ENCODE assay signal across 8 cellular contexts in the genomic region with DNA sequence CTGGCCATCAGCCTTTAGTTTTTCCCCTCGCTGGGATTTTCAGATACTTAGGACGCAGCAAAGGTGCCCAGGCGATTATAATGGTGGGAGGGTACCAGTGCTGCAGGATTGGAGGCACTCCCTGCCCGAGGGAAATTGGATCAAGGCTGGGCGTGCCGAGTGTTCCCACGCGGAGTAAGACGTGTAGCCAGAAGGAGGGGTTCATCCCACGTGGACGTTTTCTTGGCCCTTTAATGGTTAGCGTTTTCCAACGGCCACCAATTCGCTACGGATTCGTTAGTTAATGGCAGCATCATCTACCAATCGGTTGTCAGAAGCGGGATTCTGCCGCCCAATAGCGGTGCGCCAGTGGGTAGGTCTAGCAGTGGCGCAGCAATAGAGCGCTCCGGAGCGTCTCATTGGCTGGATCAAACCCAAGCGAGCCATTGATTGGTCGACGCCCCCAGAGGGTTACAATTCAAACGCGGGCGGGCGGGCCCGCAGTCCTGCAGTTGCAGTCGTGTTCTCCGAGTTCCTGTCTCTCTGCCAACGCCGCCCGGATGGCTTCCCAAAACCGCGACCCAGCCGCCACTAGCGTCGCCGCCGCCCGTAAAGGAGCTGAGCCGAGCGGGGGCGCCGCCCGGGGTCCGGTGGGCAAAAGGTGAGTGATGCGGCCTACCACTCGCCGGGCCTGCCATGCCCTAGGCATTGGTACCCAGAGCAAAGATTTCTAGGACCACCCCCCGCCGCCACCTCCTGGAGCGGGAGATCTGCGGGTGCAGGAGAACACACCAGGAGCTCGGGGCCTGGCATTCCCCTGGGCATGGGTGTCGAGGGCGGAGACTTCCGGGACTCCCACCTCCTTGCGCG. TPM values are rescaled to one million over a fixed set of nuclear protein-coding genes. Genes with fewer than 3 reads are reported as not detected.
A peak's percentile ranks its signal among the peaks of the same experiment; 100 is the strongest.
DNase-seq lines count a peak whose midpoint lies in the region; ATAC-seq and TF ChIP-seq lines count a peak whose summit lies in the region.

UBE2C (plus strand) TSS at position 488 of the 849 bp plus-strand sequence; CDS start at position 540, 52 bp downstream.

- 2 to 20% methylated on average over 1 to 63 of the region's 65 CpGs for WGBS in transverse colon (ENCODE audit: low coverage in 1 of 2), 2 donors

- no peaks in the 10 kb centered on the region for H3K79me2 ChIP-seq in parathyroid adenoma

- H3K4me1 ChIP-seq in cardiac muscle cell (ENCODE audit: low read depth) (no peaks in the 10 kb centered on the region), parathyroid adenoma (no peaks in the 10 kb centered on the region), transverse colon (peaks cover 6 to 22% (median 15%) of the 10 kb centered on the region in 4 donors)

- peaks cover 22% of the 10 kb centered on the region for H3K36me3 ChIP-seq in cardiac muscle cell
- H3K36me3 ChIP-seq in parathyroid adenoma (ENCODE audit: control insufficient read depth, insufficient read depth, low read length) = no peaks in the 10 kb centered on the region
- peaks cover 0 to 34% (median 12%) of the 10 kb centered on the region in 4 donors for H3K36me3 ChIP-seq in transverse colon

- peak within 1 kb of the TSS; percentile 94 for H3K4me2 ChIP-seq in parathyroid adenoma (ENCODE audit: low read length)

- DNase-seq in GM12864 (ENCODE audit: low read depth) = peak; percentile 98
- peak; percentile 99 to 100 (median 99) for DNase-seq in NCI-H1417 (lab: John Stamatoyannopoulos, UW)
- DNase-seq in SW480 (ENCODE audit: low spot score) = peak; percentile 100
- peak; percentile 89 for DNase-seq in activated naive CD8-positive, alpha-beta T cell treated with anti-CD3 and anti-CD28 coated beads, Interleukin-2, amount 50 U/mL, for 16 hours (ENCODE audit: low read depth, low spot score)
- DNase-seq in cardiac muscle cell (ENCODE audit: low read depth in 1 of 2, low spot score in 1 of 2) = peak; percentile 99 to 100
- peak; percentile 97 for DNase-seq in transverse colon

- H3K9ac ChIP-seq in parathyroid adenoma = no peak within 1 kb of the TSS

- intact Hi-C loops in transverse colon (cut with DNase I; ENCODE audit: low total_unique reads) = no loop called here

- no peaks in the 10 kb centered on the region for H3K27me3 ChIP-seq in cardiac muscle cell
- H3K27me3 ChIP-seq in parathyroid adenoma (ENCODE audit: control insufficient read depth, insufficient read depth, low read length) = no peaks in the 10 kb centered on the region
- no peaks in the 10 kb centered on the region for H3K27me3 ChIP-seq in transverse colon

- in situ Hi-C loops in transverse colon (cut with MboI; ENCODE audit: low pct_ligation_motif_present in 1 of 4, low pct_unique_long_range_greater_than_20kb in 1 of 4, low sequenced_read_pairs in 3 of 4) = loop anchor here in 1 of 4 donors (25.0 kb wide), 1 partner anchor 150 kb away; the partner anchor contains the start of gene ZNF335

- peak; percentile 99 for ATAC-seq in HG02759 (IDR thresholded peaks at IDR 0.05; ENCODE audit: unreplicated experiment)

- H3K9me3 ChIP-seq in cardiac muscle cell (ENCODE audit: low read depth) = no peaks in the 10 kb centered on the region
- H3K9me3 ChIP-seq in parathyroid adenoma (ENCODE audit: control insufficient read depth, low read length) = no peaks in the 10 kb centered on the region
- H3K9me3 ChIP-seq in transverse colon = no peaks in the 10 kb centered on the region

- peak within 1 kb of the TSS; percentile 65 for H2AFZ ChIP-seq in parathyroid adenoma

- H3K4me3 ChIP-seq in GM12864 (ENCODE audit: low read depth, low read length) (peak within 1 kb of the TSS; percentile 75), cardiac muscle cell (peak within 1 kb of the TSS; percentile 78), parathyroid adenoma (ENCODE audit: low read depth, low read length) (peak within 1 kb of the TSS; percentile 39), transverse colon (peak within 1 kb of the TSS; percentile 28 to 84 (median 55))

- TF ChIP-seq CTCF in GM12864 (IDR thresholded peaks at IDR 0.05; ENCODE audit: low read depth, low read length, missing control alignments) = no peak
- TF ChIP-seq CTCF in cardiac muscle cell (IDR thresholded peaks at IDR 0.05; ENCODE audit: low read depth, low read length) = no peak
- no peak for TF ChIP-seq CTCF in parathyroid adenoma (IDR thresholded peaks at IDR 0.05)
- TF ChIP-seq CTCF in transverse colon (IDR thresholded peaks at IDR 0.05) = no peak

- peak; percentile 35 for TF ChIP-seq POLR2A in transverse colon (IDR thresholded peaks at IDR 0.05)

- H3K27ac ChIP-seq in cardiac muscle cell = peak within 1 kb of the TSS; percentile 75
- H3K27ac ChIP-seq in parathyroid adenoma = no peak within 1 kb of the TSS
- peak within 1 kb of the TSS; percentile 71 to 77 (median 74) for H3K27ac ChIP-seq in transverse colon

- no peak for TF ChIP-seq EP300 in transverse colon (IDR thresholded peaks at IDR 0.05; ENCODE audit: low read depth)

RNA-seq across cellular contexts. Expression of gene UBE2C, which starts in this region (rescaled TPM):
- total RNA-seq in cardiac muscle cell = 35.4 and 267 TPM in 2 replicates
- polyA plus RNA-seq in cardiac muscle cell = 48.6 and 352 TPM in 2 replicates
- 10 to 100 TPM in 1 of 4 donors, 1 to 10 TPM in 3; 2.7 to 27.1 (median 6.9) TPM for total RNA-seq in transverse colon
